ENCODE assay signal across 8 cellular contexts in genomic region chr1:228486596-228487335, GRCh38. TPM values are rescaled to one million over a fixed set of nuclear protein-coding genes. Genes with fewer than 3 reads are reported as not detected.
DNase-seq lines count a peak whose midpoint lies in the region; ATAC-seq, FAIRE-seq and TF ChIP-seq lines count a peak whose summit lies in the region.

No MANE protein-coding gene starts in this region.

- DNase-seq in NCI-H1417 (lab: John Stamatoyannopoulos, UW), result peak; percentile 67 to 94 (median 93)
- DNase-seq in NCI-H1417 treated with DMSO at 0.1 percent for 48 hours (lab: John Stamatoyannopoulos, UW), result no peak
- peak; percentile 81 for DNase-seq in NCI-H2081 treated with DMSO at 0.1 percent for 48 hours (lab: John Stamatoyannopoulos, UW)
- DNase-seq in body of pancreas, result peak; percentile 64 to 77 (median 71)

- H3K27me3 ChIP-seq in body of pancreas (no peaks in the 10 kb centered on the region), iPS-15b (ENCODE audit: control insufficient read depth, insufficient read depth, low read length) (no peaks in the 10 kb centered on the region), skeletal muscle tissue (ENCODE audit: control insufficient read depth in 3 of 3, insufficient read depth in 3 of 3, low read length in 3 of 3) (no peaks in the 10 kb centered on the region)

- peak in 2 of 3 donors; percentile 43 to 51 for TF ChIP-seq POLR2A in body of pancreas (IDR thresholded peaks at IDR 0.05)

- WGBS in body of pancreas, 2 donors, result 0% methylated on average over 36 to 56 of the region's 60 CpGs

- peak overlapping the region; percentile 54 for H3K9ac ChIP-seq in iPS-15b (ENCODE audit: low read depth, low read length)
- peak overlapping the region; percentile 93 to 99 (median 98) for H3K9ac ChIP-seq in skeletal muscle tissue (ENCODE audit: low read depth in 1 of 3, low read length in 3 of 3)

- H3K9me3 ChIP-seq in body of pancreas, result no peaks in the 10 kb centered on the region
- no peaks in the 10 kb centered on the region for H3K9me3 ChIP-seq in iPS-15b (ENCODE audit: control insufficient read depth, insufficient read depth, low read length)
- H3K9me3 ChIP-seq in skeletal muscle tissue (ENCODE audit: control insufficient read depth in 3 of 3, low read length in 3 of 3), result no peaks in the 10 kb centered on the region

- peak in 1 of 7 experiments; percentile 11 for TF ChIP-seq CTCF in body of pancreas (IDR thresholded peaks at IDR 0.05)

- H3K36me3 ChIP-seq in body of pancreas (replicated peaks in 1 of 2; ENCODE audit: insufficient read depth in 1 of 2, low read depth in 2 of 2) (no peaks in the 10 kb centered on the region), iPS-15b (ENCODE audit: control insufficient read depth, insufficient read depth, low read length) (peaks cover 4% of the 10 kb centered on the region), skeletal muscle tissue (ENCODE audit: control insufficient read depth in 3 of 3, insufficient read depth in 3 of 3, low read length in 3 of 3) (peaks cover 11 to 17% (median 15%) of the 10 kb centered on the region in 3 donors)

- ATAC-seq in HG02943 (IDR thresholded peaks at IDR 0.05; ENCODE audit: low read depth, unreplicated experiment) (peak; percentile 73), body of pancreas (peak; percentile 81)

- H3K4me1 ChIP-seq in body of pancreas, result peaks cover 41% of the 10 kb centered on the region
- H3K4me1 ChIP-seq in iPS-15b (ENCODE audit: control insufficient read depth, insufficient read depth, low read length), result no peaks in the 10 kb centered on the region
- peaks cover 30 to 41% (median 34%) of the 10 kb centered on the region in 3 donors for H3K4me1 ChIP-seq in skeletal muscle tissue (ENCODE audit: control insufficient read depth in 3 of 3, insufficient read depth in 3 of 3, low read length in 3 of 3)

- H3K27ac ChIP-seq in body of pancreas (peak overlapping the region; percentile 96 to 100 (median 100)), skeletal muscle tissue (ENCODE audit: low read depth, low read length) (peak overlapping the region; percentile 100)

- H3K4me3 ChIP-seq in body of pancreas (peak overlapping the region; percentile 70 to 97), iPS-15b (ENCODE audit: low read depth, low read length) (peak overlapping the region; percentile 76), skeletal muscle tissue (ENCODE audit: low read length in 3 of 3) (peak overlapping the region; percentile 97 to 99 (median 98))

- intact Hi-C loops in body of pancreas (cut with DNase I), result no loop called here

- peak; percentile 86 for FAIRE-seq in TTC549 (lab: Jason Lieb, UNC)

RNA-seq across cellular contexts. Expression of gene RNF187, which starts 0.4 kb away (rescaled TPM):
- total RNA-seq in body of pancreas (10 to 100 TPM; 20.0 to 35.9 TPM), skeletal muscle tissue (17.2 TPM)
